Comparison of ENCODE assay signal across 8 cellular contexts in the genomic region with DNA sequence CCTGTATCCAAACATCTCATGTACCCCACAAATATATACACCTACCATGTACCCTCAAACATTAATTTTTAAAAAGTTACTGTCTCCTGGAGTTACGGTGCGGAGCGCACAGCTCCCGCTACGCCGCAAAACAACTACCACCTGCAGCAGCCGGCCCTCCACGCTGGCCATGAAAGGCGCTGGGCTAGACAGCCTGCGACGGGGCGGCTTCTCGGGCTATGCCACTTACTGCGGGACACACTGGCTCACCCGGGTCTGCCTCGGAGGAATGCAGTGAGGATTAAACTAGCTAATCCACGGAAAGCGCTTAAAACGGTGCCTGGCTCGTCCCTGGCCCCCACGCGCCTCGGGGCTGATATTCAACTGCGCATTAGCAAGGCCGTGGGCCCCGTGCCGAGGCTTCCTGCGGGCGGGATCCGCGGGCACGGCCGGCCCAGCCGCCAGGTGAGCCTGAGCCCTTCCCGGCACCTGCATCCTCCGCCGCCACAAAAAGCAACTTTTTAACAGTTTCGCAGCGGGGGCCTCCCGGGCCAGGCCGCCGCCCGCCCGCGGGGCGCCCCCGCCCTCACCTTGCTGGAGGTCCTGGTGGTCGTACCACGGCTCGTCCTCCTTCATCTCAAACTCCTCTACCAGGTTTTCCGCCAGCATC. TPM values are rescaled to one million over a fixed set of nuclear protein-coding genes. Genes with fewer than 3 reads are reported as not detected.
DNase-seq lines count a peak whose midpoint lies in the region; ATAC-seq, FAIRE-seq and TF ChIP-seq lines count a peak whose summit lies in the region.

No MANE protein-coding gene starts in this region.

- CTCF ChIA-PET in IMR-90 (lab: Yijun Ruan, JAX) (no interaction called here), H1 (lab: Charles Lee; ENCODE audit: partially characterized antibody) (interaction anchor here (0.6 to 1.8 kb wide), 3 partner anchors 14 to 1197 kb away, joined by 3 to 5 read pairs (median 4); no protein-coding TSS in a partner anchor)
- CTCF ChIA-PET in activated CD4-positive, alpha-beta T cell treated with anti-CD3 and anti-CD28 coated beads, Interleukin-2, amount 10 ng/mL, durations not matched to agents 7 days and 5 days (lab: Charles Lee), result interaction anchor here (0.6 to 1.4 kb wide), 5 partner anchors 10 to 1096 kb away, joined by 3 to 7 read pairs (median 3); a partner anchor contains a TSS

- H3K4me3 ChIP-seq in IMR-90 (ENCODE audit: insufficient read depth, low read depth, low read length), result peak overlapping the region; percentile 66
- peak overlapping the region; percentile 86 to 93 (median 87) for H3K4me3 ChIP-seq in H1 (ENCODE audit: extremely low read depth in 1 of 4, insufficient read depth in 2 of 4, low read depth in 3 of 4, low read length in 4 of 4)
- peak overlapping the region; percentile 85 for H3K4me3 ChIP-seq in mucosa of rectum (ENCODE audit: low read length in 2 of 2)
- peak overlapping the region; percentile 48 to 93 (median 85) for H3K4me3 ChIP-seq in thyroid gland (replicated peaks in 1 of 3)

- TF ChIP-seq POLR2A in IMR-90 (IDR thresholded peaks at IDR 0.05; ENCODE audit: low read depth, low read length), result no peak; the same call in 1 of the 2 replicates
- no peak for TF ChIP-seq POLR2A in H1 (IDR thresholded peaks at IDR 0.05; ENCODE audit: control extremely low read depth in 1 of 2, low read depth in 2 of 2, low read length in 2 of 2)
- TF ChIP-seq POLR2A in thyroid gland (IDR thresholded peaks at IDR 0.05), result peak in 1 of 2 donors; percentile 2

- H3K18ac ChIP-seq in IMR-90 (ENCODE audit: low read depth, low read length), result peak overlapping the region; percentile 67
- no peak overlapping the region for H3K18ac ChIP-seq in H1 (ENCODE audit: extremely low read depth, low read length)

- peak overlapping the region; percentile 86 for H2BK5ac ChIP-seq in IMR-90 (ENCODE audit: low read depth, low read length, poor library complexity, severe bottlenecking)
- H2BK5ac ChIP-seq in H1 (ENCODE audit: low read depth, low read length), result 0 out of 2 replicates have a peak overlapping the region, but pooled peaks have one; percentile 5

- TF ChIP-seq RAD21 in IMR-90 (IDR thresholded peaks at IDR 0.05; ENCODE audit: low read length) (0 out of 2 replicates have a peak, but pooled peaks have one; percentile 11), H1 (IDR thresholded peaks at IDR 0.05 in 1 of 2, conservative IDR thresholded peaks at IDR 0.05 in 1 of 2; ENCODE audit: low read depth in 2 of 2, low read length in 2 of 2) (no peak)

- dilution Hi-C loops in IMR-90 (cut with HindIII; ENCODE audit: low sequenced_read_pairs, unreplicated experiment), result no loop called here

- H2BK15ac ChIP-seq in IMR-90 (ENCODE audit: low read depth, low read length), result peak overlapping the region; percentile 69; the same call in 1 of the 3 replicates
- H2BK15ac ChIP-seq in H1 (ENCODE audit: low read length), result no peak overlapping the region

- POLR2A ChIA-PET in IMR-90 (lab: Charles Lee; ENCODE audit: unreplicated experiment) (no interaction called here), H1 (lab: Charles Lee; ENCODE audit: partially characterized antibody) (interaction anchor here (0.7 to 1.6 kb wide), 10 partner anchors 10 to 64 kb away, joined by 3 to 10 read pairs (median 4); no protein-coding TSS in a partner anchor)
- POLR2A ChIA-PET in activated CD4-positive, alpha-beta T cell treated with anti-CD3 and anti-CD28 coated beads, Interleukin-2, amount 10 ng/mL, durations not matched to agents 7 days and 5 days (lab: Charles Lee), result no interaction called here

- peaks cover 13% of the 10 kb centered on the region for H3K23me2 ChIP-seq in H1 (ENCODE audit: low read depth, low read length)

- H4K5ac ChIP-seq in IMR-90 (ENCODE audit: low read depth, low read length) (peak overlapping the region; percentile 33), H1 (ENCODE audit: insufficient read length, low read depth, low read length) (no peak overlapping the region)

- H3K14ac ChIP-seq in IMR-90 (replicated peaks; ENCODE audit: low read depth, low read length) (peak overlapping the region; percentile 98), H1 (ENCODE audit: insufficient read length) (no peak overlapping the region)

- H3K27me3 ChIP-seq in IMR-90 (ENCODE audit: control insufficient read depth, insufficient read depth, low read length) (no peaks in the 10 kb centered on the region), H1 (replicated peaks in 1 of 4; ENCODE audit: control insufficient read depth in 3 of 4, extremely low read depth in 1 of 4, insufficient read depth in 3 of 4, low read length in 3 of 4) (no peaks in the 10 kb centered on the region; a peak in 4 of 7 replicates), mucosa of rectum (ENCODE audit: control insufficient read depth in 2 of 2, insufficient read depth in 2 of 2, low read length in 2 of 2) (no peaks in the 10 kb centered on the region), thyroid gland (no peaks in the 10 kb centered on the region)

- H2BK120ac ChIP-seq in IMR-90 (ENCODE audit: low read depth, low read length) (peak overlapping the region; percentile 70), H1 (replicated peaks; ENCODE audit: low read depth, low read length) (no peak overlapping the region)

- no peak for TF ChIP-seq EP300 in H1 (IDR thresholded peaks at IDR 0.05; ENCODE audit: borderline replicate concordance in 1 of 2, low read depth in 2 of 2, low read length in 2 of 2)

- intact Hi-C loops in IMR-90 (cut with micrococcal nuclease) (loop anchor here (1.0 kb wide), 1 partner anchor 14 kb away; no protein-coding TSS in a partner anchor), thyroid gland (cut with DNase I) (no loop called here)

- peak overlapping the region; percentile 97 for H3K9ac ChIP-seq in IMR-90 (ENCODE audit: low read depth, low read length)
- H3K9ac ChIP-seq in H1 (replicated peaks in 1 of 4; ENCODE audit: extremely low read depth in 1 of 4, low read depth in 3 of 4, low read length in 3 of 4), result peak overlapping the region; percentile 69 to 72 (median 70)
- peak overlapping the region; percentile 90 for H3K9ac ChIP-seq in mucosa of rectum (ENCODE audit: low read depth in 1 of 2, low read length in 2 of 2)

- DNase-seq in Caki2 (ENCODE audit: low read depth) (peak; percentile 58), IMR-90 (no peak), H1 (ENCODE audit: low read depth in 1 of 2, low spot score in 2 of 2) (no peak), thyroid gland (peak; percentile 56 to 58), SW 1271 (lab: John Stamatoyannopoulos, UW) (no peak)
- peak; percentile 34 for DNase-seq in activated CD4-positive, alpha-beta T cell treated with anti-CD3 and anti-CD28 coated beads, Interleukin-2, amount 10 ng/mL, durations not matched to agents 7 days and 5 days

- H3K4me2 ChIP-seq in IMR-90 (ENCODE audit: low read depth, low read length) (peak overlapping the region; percentile 91), H1 (ENCODE audit: insufficient read depth in 1 of 2, low read depth in 2 of 2, low read length in 2 of 2) (peak overlapping the region; percentile 78 to 92)

- in situ Hi-C loops in Caki2 (cut with HindIII; ENCODE audit: low pct_unique_long_range_greater_than_20kb, low sequenced_read_pairs) (no loop called here), IMR-90 (cut with MboI; ENCODE audit: low sequenced_read_pairs) (no loop called here)

- no peak overlapping the region for H2BK12ac ChIP-seq in H1 (ENCODE audit: low read depth, low read length)

- H4K8ac ChIP-seq in IMR-90 (ENCODE audit: low read depth in 2 of 2, low read length in 2 of 2), result peak overlapping the region; percentile 78 to 80
- peak overlapping the region; percentile 94; the same call in 1 of the 2 replicates for H4K8ac ChIP-seq in H1 (ENCODE audit: extremely low read depth, insufficient read depth, low read length)

- peak overlapping the region; percentile 92 for H2AK5ac ChIP-seq in IMR-90 (ENCODE audit: low read depth, low read length)
- H2AK5ac ChIP-seq in H1 (ENCODE audit: low read depth, low read length), result no peak overlapping the region

- peak overlapping the region; percentile 96 for H3K27ac Mint-ChIP-seq in activated CD4-positive, alpha-beta T cell treated with anti-CD3 and anti-CD28 coated beads, Interleukin-2, amount 10 ng/mL, durations not matched to agents 7 days and 5 days

- H3K4me1 ChIP-seq in IMR-90 (ENCODE audit: control insufficient read depth, insufficient read depth, low read length) (peaks cover 11% of the 10 kb centered on the region), H1 (replicated peaks in 1 of 4; ENCODE audit: control insufficient read depth in 3 of 4, insufficient read depth in 4 of 4, low read length in 3 of 4) (peaks cover 0 to 7% (median 7%) of the 10 kb centered on the region in 4 experiments; a peak in 5 of 7 replicates), mucosa of rectum (ENCODE audit: control insufficient read depth in 2 of 2, insufficient read depth in 2 of 2, low read length in 2 of 2) (peaks cover 40 to 48% of the 10 kb centered on the region in 2 donors), thyroid gland (peaks cover 38 to 41% of the 10 kb centered on the region in 2 donors)

- H3K27ac ChIP-seq in IMR-90 (ENCODE audit: insufficient read depth, low read length) (peak overlapping the region; percentile 91), H1 (ENCODE audit: low read depth, low read length) (peak overlapping the region; percentile 77; the same call in 1 of the 2 replicates), mucosa of rectum (ENCODE audit: low read depth in 2 of 2, low read length in 2 of 2) (peak overlapping the region; percentile 80 to 84), thyroid gland (peak overlapping the region; percentile 89 to 95 (median 91))

- peak overlapping the region; percentile 92 for H2AK9ac ChIP-seq in IMR-90 (replicated peaks; ENCODE audit: low read depth, low read length, poor library complexity)

- H4K20me1 ChIP-seq in IMR-90 (ENCODE audit: insufficient read depth, low read length) (peaks cover 47% of the 10 kb centered on the region), H1 (replicated peaks in 1 of 2; ENCODE audit: control insufficient read depth in 1 of 2, insufficient read depth in 2 of 2, low read length in 2 of 2) (peaks cover 0 to 13% of the 10 kb centered on the region in 2 experiments)

- H3K9me3 Mint-ChIP-seq in activated CD4-positive, alpha-beta T cell treated with anti-CD3 and anti-CD28 coated beads, Interleukin-2, amount 10 ng/mL, durations not matched to agents 7 days and 5 days, result no peaks in the 10 kb centered on the region

- peaks cover 29% of the 10 kb centered on the region for H3K36me3 Mint-ChIP-seq in activated CD4-positive, alpha-beta T cell treated with anti-CD3 and anti-CD28 coated beads, Interleukin-2, amount 10 ng/mL, durations not matched to agents 7 days and 5 days (ENCODE audit: low read depth)

- H3K79me1 ChIP-seq in IMR-90 (ENCODE audit: low read depth in 1 of 2, low read length in 2 of 2) (peaks cover 6 to 34% of the 10 kb centered on the region in 2 experiments; a peak in 3 of 4 replicates), H1 (ENCODE audit: low read depth, low read length) (peaks cover 13% of the 10 kb centered on the region)

- H3K56ac ChIP-seq in IMR-90 (ENCODE audit: extremely low read depth, insufficient read depth, low read length) (peak overlapping the region; percentile 37), H1 (replicated peaks; ENCODE audit: insufficient read length, low read depth, low read length) (peak overlapping the region; percentile 34)

- H3K9me1 ChIP-seq in IMR-90 (ENCODE audit: insufficient read depth, low read length), result peaks cover 7% of the 10 kb centered on the region

- H3K4me3 Mint-ChIP-seq in activated CD4-positive, alpha-beta T cell treated with anti-CD3 and anti-CD28 coated beads, Interleukin-2, amount 10 ng/mL, durations not matched to agents 7 days and 5 days, result peak overlapping the region; percentile 92

- H3K36me3 ChIP-seq in IMR-90 (ENCODE audit: control insufficient read depth, insufficient read depth, low read length) (peaks cover 16% of the 10 kb centered on the region), H1 (ENCODE audit: control insufficient read depth in 2 of 4, insufficient read depth in 4 of 4, low read length in 3 of 4) (no peaks in the 10 kb centered on the region; a peak in 1 of 8 replicates), mucosa of rectum (ENCODE audit: control insufficient read depth in 2 of 2, insufficient read depth in 2 of 2, low read length in 2 of 2) (no peaks in the 10 kb centered on the region), thyroid gland (no peaks in the 10 kb centered on the region)

- no peak for FAIRE-seq in H1 (lab: Jason Lieb, UNC)

- H3K27me3 Mint-ChIP-seq in activated CD4-positive, alpha-beta T cell treated with anti-CD3 and anti-CD28 coated beads, Interleukin-2, amount 10 ng/mL, durations not matched to agents 7 days and 5 days, result no peaks in the 10 kb centered on the region

- peaks cover 49% of the 10 kb centered on the region for H3K4me1 Mint-ChIP-seq in activated CD4-positive, alpha-beta T cell treated with anti-CD3 and anti-CD28 coated beads, Interleukin-2, amount 10 ng/mL, durations not matched to agents 7 days and 5 days

- WGBS in IMR-90 (ENCODE audit: extremely low coverage in 2 of 2, insufficient read length in 1 of 2), 2 experiments, result no CpG with 5 or more reads among the region's 51 CpGs
- 1% methylated on average over 34 of the region's 51 CpGs; no CpG with 5 or more reads in 1 of the 2 experiments for WGBS in H1 (ENCODE audit: extremely low coverage in 1 of 2, insufficient coverage in 1 of 2, insufficient read length in 1 of 2, insufficient replicate concordance in 2 of 2, low coverage in 1 of 2, low lambda C conversion rate in 2 of 2, missing lambda C conversion rate in 1 of 2), 2 experiments
- WGBS in thyroid gland, 2 donors, result 1% methylated on average over 22 to 24 of the region's 51 CpGs

- peak overlapping the region; percentile 68 for H3K23ac ChIP-seq in IMR-90 (ENCODE audit: low read depth, low read length)
- no peak overlapping the region for H3K23ac ChIP-seq in H1 (ENCODE audit: insufficient read length)

- peak; percentile 11 for ATAC-seq in GM21526 (IDR thresholded peaks at IDR 0.05; ENCODE audit: low FRiP score, unreplicated experiment)
- peak; percentile 3; the same call in 1 of the 2 replicates for ATAC-seq in IMR-90 (ENCODE audit: low read depth)

- H2BK20ac ChIP-seq in IMR-90 (ENCODE audit: low read depth, low read length), result no peak overlapping the region
- no peak overlapping the region for H2BK20ac ChIP-seq in H1 (ENCODE audit: low read length)

- H3K79me2 ChIP-seq in H1 (ENCODE audit: control insufficient read depth in 1 of 2, insufficient read depth in 2 of 2, low read length in 2 of 2), result peaks cover 10 to 46% of the 10 kb centered on the region in 2 experiments

- TF ChIP-seq CTCF in IMR-90 (conservative IDR thresholded peaks at IDR 0.05; ENCODE audit: low read depth, low read length) (no peak), H1 (IDR thresholded peaks at IDR 0.05; ENCODE audit: control extremely low read depth in 1 of 3, insufficient read depth in 1 of 3, low read depth in 1 of 3, low read length in 3 of 3) (no peak), thyroid gland (IDR thresholded peaks at IDR 0.05) (no peak)

- H4K91ac ChIP-seq in IMR-90 (ENCODE audit: insufficient read depth, low read depth, low read length) (peak overlapping the region; percentile 81), H1 (replicated peaks; ENCODE audit: insufficient read length, low read length) (peak overlapping the region; percentile 71)

- H2AFZ ChIP-seq in IMR-90 (replicated peaks; ENCODE audit: low read length, poor library complexity) (peak overlapping the region; percentile 96), H1 (ENCODE audit: low read length) (no peak overlapping the region; the same call in 1 of the 2 replicates)

- peak overlapping the region; percentile 92 for H3K4ac ChIP-seq in IMR-90 (ENCODE audit: low read depth, low read length)
- H3K4ac ChIP-seq in H1 (replicated peaks; ENCODE audit: insufficient read length, low read depth, low read length), result peak overlapping the region; percentile 75

- BruUV-seq in IMR-90 (replicated peaks; lab: Mats Ljungman, UMichigan), result no TSS peak

- H3K9me3 ChIP-seq in IMR-90 (ENCODE audit: control insufficient read depth, insufficient read depth, low read length), result no peaks in the 10 kb centered on the region
- H3K9me3 ChIP-seq in H1 (ENCODE audit: insufficient read depth in 2 of 2, low read depth in 1 of 2, low read length in 1 of 2), result no peaks in the 10 kb centered on the region
- no peaks in the 10 kb centered on the region for H3K9me3 ChIP-seq in mucosa of rectum (ENCODE audit: control insufficient read depth in 2 of 2, low read length in 2 of 2)
- H3K9me3 ChIP-seq in thyroid gland, result no peaks in the 10 kb centered on the region

RNA-seq across cellular contexts. Expression of a gene that starts 0.6 kb away (rescaled TPM):
- total RNA-seq in Caki2 (2014; rRNA removed; shearing (Covaris generic); ENCODE audit: low replicate concordance), result 172 and 220 TPM in 2 replicates
- total RNA-seq in IMR-90 (2012; rRNA removed), result 44.2 and 48.4 TPM in 2 replicates
- 33.1 and 37.7 TPM in 2 replicates for polyA plus RNA-seq in IMR-90 (2012; rRNA removed)
- 22.5 and 26.0 TPM in 2 replicates for polyA plus RNA-seq in IMR-90 (2012; cell fraction: cytosol; rRNA removed)
- polyA plus RNA-seq in IMR-90 (2012; cell fraction: nucleus; rRNA removed; ENCODE audit: low replicate concordance), result 15.0 and 38.4 TPM in 2 replicates
- 10 to 100 TPM; 43.5 to 45.4 TPM for total RNA-seq in activated CD4-positive, alpha-beta T cell treated with anti-CD3 and anti-CD28 coated beads, Interleukin-2, amount 10 ng/mL, durations not matched to agents 7 days and 5 days
- total RNA-seq in H1 (2021; fragmentation: NEBNext Ultra II Directional; extraction: Animal tissue kit (Norgen Biotek cat#: 25700)), result 34.9 and 35.5 TPM in 2 replicates
- polyA plus RNA-seq in H1 (2011; rRNA removed), result 13.6 and 16.3 TPM in 2 replicates
- 22.0 TPM for polyA plus RNA-seq in H1 (2011; cell fraction: cytosol; rRNA removed)
- 10.8 TPM for polyA plus RNA-seq in H1 (2011; cell fraction: nucleus; rRNA removed)
- polyA plus RNA-seq in H1 (2012, experiment 1 of 2), result 22.9 to 28.9 TPM (median 24.1 TPM) in 4 replicates
- polyA plus RNA-seq in H1 (2012, experiment 2 of 2), result 5.9 TPM
- 17.6 TPM for polyA plus RNA-seq in H1 (2013, experiment 1 of 2)
- 20.7 TPM for polyA plus RNA-seq in H1 (2013, experiment 2 of 2)
- 17.5 and 20.7 TPM in 2 replicates for polyA minus RNA-seq in H1 (2011; rRNA and poly(A)+ RNA removed)
- polyA minus RNA-seq in H1 (2011; cell fraction: cytosol; rRNA and poly(A)+ RNA removed), result 12.8 TPM
- polyA minus RNA-seq in H1 (2011; cell fraction: nucleus; rRNA and poly(A)+ RNA removed), result 10.0 TPM
- total RNA-seq in thyroid gland, result 10 to 100 TPM; 55.5 to 92.8 (median 79.2) TPM

Comparison
In these comparisons a context has a peak if more than half of its experiments do, and no peak if none do; other contexts are left out.
1. DNase-seq: peak in Caki2 (single experiment), activated CD4-positive, alpha-beta T cell treated with anti-CD3 and anti-CD28 coated beads, Interleukin-2, amount 10 ng/mL, durations not matched to agents 7 days and 5 days (single experiment) and thyroid gland (2 of 2); none in IMR-90 (single experiment), H1 (0 of 2) and SW 1271 (0 of 2).
2. Peak in every context shown above with its lines, with median percentiles within 50 percentile points of each other: H3K27ac ChIP-seq, H3K4me3 ChIP-seq and H3K9ac ChIP-seq.